Comparison of ENCODE assay signal across 37 cellular contexts in the genomic region with DNA sequence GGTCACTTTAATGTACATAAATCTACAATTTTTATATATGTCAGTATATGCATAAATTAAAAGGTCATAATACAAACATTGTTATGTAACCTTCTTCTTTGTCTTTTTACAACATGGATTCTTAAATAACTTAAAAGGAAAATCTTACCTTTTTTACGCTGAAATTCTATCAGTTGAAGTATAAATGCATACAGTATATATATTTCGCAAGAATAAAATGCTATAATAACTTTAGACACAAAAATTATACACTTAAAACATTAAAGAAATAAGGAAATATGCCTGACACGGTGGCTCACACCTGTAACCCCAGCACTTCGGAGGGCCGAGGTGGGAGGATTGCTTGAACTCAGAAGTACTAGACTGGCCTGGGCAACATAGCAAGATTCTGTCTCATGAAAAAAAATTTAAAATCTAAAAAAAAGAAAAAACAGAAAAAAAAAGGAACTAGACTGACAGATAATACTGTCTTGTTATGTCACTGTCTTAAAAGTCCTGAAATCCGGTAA.
"Had no signal": no experiment of that assay in that cellular context is flagged by ENCODE, and none has a peak within 500 bp of the region (broad histone marks: within the 10 kb centered on the region; RNA-seq: fewer than 3 reads in every experiment).

No MANE protein-coding gene starts in this region.

- H3K4me1 Mint-ChIP-seq: activated B cell treated with CpG ODN at 0.5 μM for 24 hours; activated CD4-positive, alpha-beta T cell treated with anti-CD3 and anti-CD28 coated beads, Interleukin-2, amount 10 ng/mL, durations not matched to agents 24 days and 14 days; activated naive CD8-positive, alpha-beta T cell treated with anti-CD3 and anti-CD28 coated beads for 36 hours; activated T-helper 17 cell treated with anti-CD3 and anti-CD28 coated beads, Interleukin-2, amount 50 U/mL, for 72 hours; brain; central memory CD8-positive, alpha-beta T cell; T-cell had no signal

- H3K4me3 ChIP-seq: adrenal gland, cardiac muscle cell had no signal

- H3K9me3 ChIP-seq: adrenal gland had no signal

- H3K27ac ChIP-seq: adrenal gland, cardiac muscle cell had no signal

- H3K27me3 ChIP-seq: adrenal gland, cardiac muscle cell had no signal

- ATAC-seq: activated CD8-positive, alpha-beta T cell treated with anti-CD3 and anti-CD28 coated beads for 36 hours; activated naive CD4-positive, alpha-beta T cell treated with anti-CD3 and anti-CD28 coated beads, Interleukin-2, amount 50 U/mL, for 72 hours; activated T-cell treated with anti-CD3 and anti-CD28 coated beads, Interleukin-2, amount 50 U/mL, for 4 hours; activated T-cell treated with anti-CD3 and anti-CD28 coated beads, Interleukin-2, amount 50 U/mL, for 72 hours; activated T-helper 17 cell treated with anti-CD3 and anti-CD28 coated beads, Interleukin-2, amount 50 U/mL, for 72 hours; T-cell had no signal

- H3K36me3 ChIP-seq: cardiac muscle cell had no signal

- H3K27ac Mint-ChIP-seq: activated B cell treated with CpG ODN at 0.5 μM for 24 hours; activated CD4-positive, alpha-beta memory T cell treated with anti-CD3 and anti-CD28 coated beads for 36 hours; activated CD4-positive, alpha-beta T cell treated with anti-CD3 and anti-CD28 coated beads, Interleukin-2, amount 10 ng/mL, durations not matched to agents 24 days and 14 days; activated CD8-positive, alpha-beta T cell treated with anti-CD3 and anti-CD28 coated beads for 36 hours; activated naive CD4-positive, alpha-beta T cell treated with anti-CD3 and anti-CD28 coated beads for 36 hours; activated naive CD4-positive, alpha-beta T cell treated with anti-CD3 and anti-CD28 coated beads, Interleukin-2, amount 50 U/mL, for 72 hours; activated naive CD8-positive, alpha-beta T cell treated with anti-CD3 and anti-CD28 coated beads for 36 hours; activated T-helper 1 cell treated with anti-CD3 and anti-CD28 coated beads, Interleukin-12 subunit alpha, Interleukin-12 subunit beta, Interleukin-2, Interleukin-4 antibody, amounts not matched to agents 30 ng/mL and 10 ng/mL and 1 ng/mL, durations not matched to agents 14 hours and 24 hours and 36 hours; activated T-helper 17 cell treated with anti-CD3 and anti-CD28 coated beads, Interleukin-2, amount 50 U/mL, for 72 hours; T-cell; T-helper 2 cell treated with Interferon-gamma antibody and Interleukin-4, amounts not matched to agents 5 μg/mL and 100 μg/mL, for 36 hours had no signal

- H3K4me3 Mint-ChIP-seq: activated B cell treated with CpG ODN at 0.5 μM for 24 hours; activated CD4-positive, alpha-beta memory T cell treated with anti-CD3 and anti-CD28 coated beads for 36 hours; activated CD4-positive, alpha-beta T cell treated with anti-CD3 and anti-CD28 coated beads, Interleukin-2, amount 10 ng/mL, durations not matched to agents 24 days and 14 days; activated CD8-positive, alpha-beta T cell treated with anti-CD3 and anti-CD28 coated beads for 36 hours; activated naive CD4-positive, alpha-beta T cell treated with anti-CD3 and anti-CD28 coated beads for 36 hours; activated naive CD8-positive, alpha-beta T cell treated with anti-CD3 and anti-CD28 coated beads for 36 hours; activated T-cell treated with anti-CD3 and anti-CD28 coated beads, Interleukin-2, amount 50 U/mL, for 4 hours; activated T-cell treated with anti-CD3 and anti-CD28 coated beads, Interleukin-2, amount 50 U/mL, for 72 hours; activated T-helper 1 cell treated with anti-CD3 and anti-CD28 coated beads, Interleukin-12 subunit alpha, Interleukin-12 subunit beta, Interleukin-2, Interleukin-4 antibody, amounts not matched to agents 30 ng/mL and 10 ng/mL and 1 ng/mL, durations not matched to agents 14 hours and 24 hours and 36 hours; activated T-helper 17 cell treated with anti-CD3 and anti-CD28 coated beads, Interleukin-2, amount 50 U/mL, for 72 hours; brain; central memory CD8-positive, alpha-beta T cell; T-cell; T-helper 2 cell treated with Interferon-gamma antibody and Interleukin-4, amounts not matched to agents 5 μg/mL and 100 μg/mL, for 36 hours had no signal

- H3K36me3 Mint-ChIP-seq: activated naive CD4-positive, alpha-beta T cell treated with anti-CD3 and anti-CD28 coated beads, Interleukin-2, amount 50 U/mL, for 72 hours; activated naive CD8-positive, alpha-beta T cell treated with anti-CD3 and anti-CD28 coated beads for 36 hours; brain had no signal

- DNase-seq: activated B cell treated with CpG ODN at 0.5 μM for 24 hours; activated CD4-positive, alpha-beta memory T cell treated with anti-CD3 and anti-CD28 coated beads for 36 hours; activated CD4-positive, alpha-beta T cell treated with anti-CD3 and anti-CD28 coated beads for 4 hours; activated CD4-positive, alpha-beta T cell treated with anti-CD3 and anti-CD28 coated beads, Interleukin-2, amount 10 ng/mL, durations not matched to agents 24 days and 14 days; activated CD4-positive, alpha-beta T cell treated with anti-CD3 and anti-CD28 coated beads, Interleukin-2, amount 50 U/mL, for 1 hour; activated CD4-positive, alpha-beta T cell treated with anti-CD3 and anti-CD28 coated beads, Interleukin-2, amount 50 U/mL, for 4 hours; activated CD4-positive, CD25-positive, alpha-beta regulatory T cell treated with anti-CD3 and anti-CD28 coated beads, Interleukin-2, amount 50 U/mL, for 72 hours; activated CD8-positive, alpha-beta memory T cell treated with anti-CD3 and anti-CD28 coated beads, Interleukin-2, amount 50 U/mL, for 4 hours; activated CD8-positive, alpha-beta T cell treated with anti-CD3 and anti-CD28 coated beads for 36 hours; activated effector memory CD4-positive, alpha-beta T cell treated with anti-CD3 and anti-CD28 coated beads, Interleukin-2, amount 50 U/mL, for 16 hours; activated gamma-delta T cell treated with Interleukin-2 at 50 U/mL for 16 hours; activated naive CD4-positive, alpha-beta T cell; activated naive CD4-positive, alpha-beta T cell treated with anti-CD3 and anti-CD28 coated beads for 36 hours; activated naive CD4-positive, alpha-beta T cell treated with anti-CD3 and anti-CD28 coated beads, Interleukin-2, amount 50 U/mL, for 16 hours; activated naive CD8-positive, alpha-beta T cell treated with anti-CD3 and anti-CD28 coated beads for 36 hours; activated T-cell treated with anti-CD3 and anti-CD28 coated beads for 4 hours; activated T-cell treated with anti-CD3 and anti-CD28 coated beads, Interleukin-2, amount 50 U/mL, for 1 hour; activated T-cell treated with anti-CD3 and anti-CD28 coated beads, Interleukin-2, amount 50 U/mL, for 4 hours; activated T-cell treated with anti-CD3 and anti-CD28 coated beads, Interleukin-2, amount 50 U/mL, for 72 hours; adrenal gland; amniotic stem cell; aorta; caudate nucleus; cerebellar nuclear complex; T-cell; T-helper 2 cell; T-helper 9 cell had no signal

- FAIRE-seq: astrocyte, bronchial epithelial cell, TTC549 had no signal

- H3K27me3 Mint-ChIP-seq: activated B cell treated with CpG ODN at 0.5 μM for 24 hours; activated CD4-positive, alpha-beta memory T cell treated with anti-CD3 and anti-CD28 coated beads for 36 hours; activated CD4-positive, alpha-beta T cell treated with anti-CD3 and anti-CD28 coated beads, Interleukin-2, amount 10 ng/mL, durations not matched to agents 24 days and 14 days; activated CD8-positive, alpha-beta T cell treated with anti-CD3 and anti-CD28 coated beads for 36 hours; activated naive CD8-positive, alpha-beta T cell treated with anti-CD3 and anti-CD28 coated beads for 36 hours; activated T-helper 17 cell treated with anti-CD3 and anti-CD28 coated beads, Interleukin-2, amount 50 U/mL, for 72 hours; brain; central memory CD8-positive, alpha-beta T cell; T-cell had no signal
